Comparison of ENCODE assay signal across 21 cellular contexts in genomic region chr2:71150082-71150816, GRCh38. TPM values are rescaled to one million over a fixed set of nuclear protein-coding genes. Genes with fewer than 3 reads are reported as not detected.
DNase-seq lines count a peak whose midpoint lies in the region; ATAC-seq and TF ChIP-seq lines count a peak whose summit lies in the region.
"Had no signal": no experiment of that assay in that cellular context is flagged by ENCODE, and none has a peak within 500 bp of the region (broad histone marks: within the 10 kb centered on the region; RNA-seq: fewer than 3 reads in every experiment).

No MANE protein-coding gene starts in this region.

- intact Hi-C loops in heart left ventricle (cut with DNase I) = loop anchor here in 3 of 10 donors (10.0 kb wide), 1 partner anchor 355 kb away; no protein-coding TSS in a partner anchor
- intact Hi-C loops in psoas muscle (cut with DNase I) = loop anchor here in 1 of 2 donors (10.0 kb wide), 1 partner anchor 365 kb away; no protein-coding TSS in a partner anchor

- H3K27me3 Mint-ChIP-seq in activated T-helper 17 cell treated with anti-CD3 and anti-CD28 coated beads, Interleukin-2, amount 50 U/mL, for 72 hours = no peaks in the 10 kb centered on the region

- H3K27ac Mint-ChIP-seq in activated T-helper 17 cell treated with anti-CD3 and anti-CD28 coated beads, Interleukin-2, amount 50 U/mL, for 72 hours = peak overlapping the region; percentile 62
- H3K27ac Mint-ChIP-seq: T-helper 17 cell had no signal

- DNase-seq in NCI-H82 (lab: John Stamatoyannopoulos, UW) (peak; percentile 20), NCI-H82 treated with DMSO at 0.1 percent for 48 hours (lab: John Stamatoyannopoulos, UW; ENCODE audit: unreplicated experiment) (no peak), heart left ventricle (no peak), psoas muscle (no peak), mesenteric fat pad (ENCODE audit: low spot score) (no peak), NCI-H146 (lab: John Stamatoyannopoulos, UW) (no peak)
- DNase-seq: activated CD4-positive, alpha-beta T cell treated with anti-CD3 and anti-CD28 coated beads, Interleukin-2, amount 50 U/mL, for 48 hours; activated T-cell treated with anti-CD3 and anti-CD28 coated beads, Interleukin-2, amount 50 U/mL, for 48 hours; effector memory CD4-positive, alpha-beta T cell; MG63; NCI-H1694 treated with DMSO at 0.1 percent for 48 hours; SIG-M5; stimulated activated naive CD4-positive, alpha-beta T cell; T-helper 17 cell; transverse colon had no signal

- WGBS in heart left ventricle, 4 donors = 34 to 55% (median 41%) methylated on average over 3 of the region's 3 CpGs
- 44 to 54% (median 49%) methylated on average over 3 of the region's 3 CpGs for WGBS in psoas muscle, 3 donors

- H3K4me1 ChIP-seq in heart left ventricle (peaks cover 0 to 16% (median 3%) of the 10 kb centered on the region in 12 donors), psoas muscle (no peaks in the 10 kb centered on the region)
- H3K4me1 ChIP-seq: BLaER1 treated with 17β-estradiol and CSF1 and Interleukin-3, amounts not matched to agents 10 nM and 100 nM; transverse colon had no signal

- no peaks in the 10 kb centered on the region for H3K36me3 Mint-ChIP-seq in activated T-helper 17 cell treated with anti-CD3 and anti-CD28 coated beads, Interleukin-2, amount 50 U/mL, for 72 hours (ENCODE audit: low read depth)

- H3K36me3 ChIP-seq in heart left ventricle (peaks cover 0 to 62% (median 58%) of the 10 kb centered on the region in 9 donors), psoas muscle (ENCODE audit: insufficient read depth in 1 of 2, low read depth in 1 of 2) (peaks cover 10 to 59% of the 10 kb centered on the region in 2 donors)

- ATAC-seq in activated T-helper 17 cell treated with anti-CD3 and anti-CD28 coated beads, Interleukin-2, amount 50 U/mL, for 72 hours (replicated peaks) = no peak
- peak; percentile 10 to 46 (median 42) for ATAC-seq in heart left ventricle
- ATAC-seq in psoas muscle = peak; percentile 21 to 67 (median 58)
- no peak for ATAC-seq in GM18870 (IDR thresholded peaks at IDR 0.05; ENCODE audit: unreplicated experiment)
- ATAC-seq: T-helper 17 cell had no signal

- no peak overlapping the region for H3K27ac ChIP-seq in heart left ventricle
- no peak overlapping the region for H3K27ac ChIP-seq in psoas muscle
- H3K27ac ChIP-seq: BLaER1 treated with 17β-estradiol and CSF1 and Interleukin-3, amounts not matched to agents 10 nM and 100 nM; cardiac muscle cell; hepatocyte; transverse colon; VCaP had no signal

- H3K27me3 ChIP-seq in heart left ventricle = no peaks in the 10 kb centered on the region
- no peaks in the 10 kb centered on the region for H3K27me3 ChIP-seq in psoas muscle (ENCODE audit: insufficient read depth in 3 of 3, low read length in 2 of 3)
- H3K27me3 ChIP-seq: BLaER1 treated with 17β-estradiol and CSF1 and Interleukin-3, amounts not matched to agents 10 nM and 100 nM; cardiac muscle cell; hepatocyte; MG63; transverse colon had no signal

- no peaks in the 10 kb centered on the region for H3K9me3 Mint-ChIP-seq in activated T-helper 17 cell treated with anti-CD3 and anti-CD28 coated beads, Interleukin-2, amount 50 U/mL, for 72 hours

- H3K9me3 ChIP-seq in heart left ventricle = no peaks in the 10 kb centered on the region
- no peaks in the 10 kb centered on the region for H3K9me3 ChIP-seq in psoas muscle
- H3K9me3 ChIP-seq: BLaER1 treated with 17β-estradiol and CSF1 and Interleukin-3, amounts not matched to agents 10 nM and 100 nM; MG63; transverse colon had no signal

- no peaks in the 10 kb centered on the region for H3K4me1 Mint-ChIP-seq in activated T-helper 17 cell treated with anti-CD3 and anti-CD28 coated beads, Interleukin-2, amount 50 U/mL, for 72 hours

- TF ChIP-seq POLR2A in heart left ventricle (IDR thresholded peaks at IDR 0.05) = no peak

- TF ChIP-seq CTCF in heart left ventricle (IDR thresholded peaks at IDR 0.05) = no peak
- no peak for TF ChIP-seq CTCF in psoas muscle (IDR thresholded peaks at IDR 0.05)

- H3K4me3 Mint-ChIP-seq in activated T-helper 17 cell treated with anti-CD3 and anti-CD28 coated beads, Interleukin-2, amount 50 U/mL, for 72 hours = no peak overlapping the region
- H3K4me3 Mint-ChIP-seq: T-helper 17 cell had no signal

- H3K4me3 ChIP-seq in heart left ventricle = no peak overlapping the region
- H3K4me3 ChIP-seq in psoas muscle = no peak overlapping the region
- H3K4me3 ChIP-seq: BLaER1 treated with 17β-estradiol and CSF1 and Interleukin-3, amounts not matched to agents 10 nM and 100 nM; cardiac muscle cell; hepatocyte; MG63; transverse colon had no signal

RNA-seq across cellular contexts. Expression of gene MPHOSPH10, which starts 19.8 kb away (rescaled TPM):
- total RNA-seq in activated T-helper 17 cell treated with anti-CD3 and anti-CD28 coated beads, Interleukin-2, amount 50 U/mL, for 72 hours = 10 to 100 TPM; 26.7 to 44.0 TPM
- total RNA-seq in heart left ventricle (10 to 100 TPM; 12.3 to 35.6 (median 22.7) TPM), psoas muscle (10 to 100 TPM; 32.9 to 53.7 (median 39.5) TPM), mesenteric fat pad (26.9 TPM)
- polyA plus RNA-seq in heart left ventricle (10 to 100 TPM; 24.6 to 31.5 TPM), psoas muscle (10 to 100 TPM; 33.7 to 53.6 (median 43.4) TPM)

RNA-seq across cellular contexts. Expression of gene MCEE, which starts 20.2 kb away (rescaled TPM):
- 10 to 100 TPM; 14.1 to 15.6 TPM for total RNA-seq in activated T-helper 17 cell treated with anti-CD3 and anti-CD28 coated beads, Interleukin-2, amount 50 U/mL, for 72 hours
- total RNA-seq in heart left ventricle (10 to 100 TPM; 23.8 to 36.8 (median 29.3) TPM), psoas muscle (10 to 100 TPM; 15.3 to 17.2 (median 15.9) TPM), mesenteric fat pad (15.2 TPM)
- polyA plus RNA-seq in heart left ventricle (10 to 100 TPM; 27.3 to 35.6 TPM), psoas muscle (10 to 100 TPM; 10.9 to 27.4 (median 25.6) TPM)

Comparison
In these comparisons a context has a peak if more than half of its experiments do, and no peak if none do; other contexts are left out.
1. ATAC-seq: peak in heart left ventricle (4 of 4) and psoas muscle (4 of 4); none in activated T-helper 17 cell treated with anti-CD3 and anti-CD28 coated beads, Interleukin-2, amount 50 U/mL, for 72 hours (single experiment) and GM18870 (single experiment).